Comparison of ENCODE assay signal across 1 cellular context in the genomic region with DNA sequence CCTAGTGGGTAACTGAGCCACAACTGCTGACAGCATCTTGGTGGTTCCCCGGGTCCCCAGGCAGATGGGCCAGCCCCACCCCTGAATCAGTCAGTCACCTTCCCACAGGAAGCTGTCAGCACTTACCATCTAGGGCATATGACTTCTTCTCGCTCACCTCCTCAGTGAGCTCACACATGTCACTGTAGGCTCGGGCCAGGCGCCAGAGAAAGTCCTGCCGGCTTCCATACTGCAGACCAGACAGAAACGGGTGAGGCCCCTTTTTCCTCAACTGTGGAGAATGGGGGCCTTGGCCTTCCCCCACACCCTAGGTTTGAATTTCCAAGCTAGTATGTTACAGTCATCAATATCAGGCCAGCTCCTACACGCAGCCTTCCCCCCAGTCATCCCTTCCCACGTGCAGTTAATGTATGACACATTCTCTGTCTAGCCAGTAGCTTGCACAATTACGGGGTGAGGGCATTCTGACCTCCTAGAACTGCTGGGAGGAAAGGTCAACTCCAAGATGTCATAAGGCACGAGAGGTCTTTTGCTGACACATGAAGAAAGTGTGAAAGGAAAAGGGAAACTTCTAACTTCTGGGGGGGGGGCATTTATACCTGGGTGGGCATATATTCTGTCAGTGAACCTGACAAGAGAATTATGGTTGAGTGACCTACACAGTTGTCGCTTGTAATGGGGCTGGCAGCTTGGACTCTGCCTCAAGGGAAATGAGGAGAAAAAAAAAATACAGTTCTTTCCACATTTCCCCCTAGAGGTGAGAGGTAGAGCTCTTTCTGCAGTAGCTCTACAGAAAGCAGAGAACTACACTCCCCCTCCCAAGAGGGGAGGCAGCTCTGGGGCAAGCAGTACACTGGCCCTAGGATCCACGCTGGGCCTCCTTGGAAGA.
TF ChIP-seq lines count a peak whose summit lies in the region.

No MANE protein-coding gene starts in this region.

TF ChIP-seq in HCT116, 20 proteins besides CTCF, POLR2A, EP300 and RAD21 (continued from another document):
- TF ChIP-seq, protein P1, sequence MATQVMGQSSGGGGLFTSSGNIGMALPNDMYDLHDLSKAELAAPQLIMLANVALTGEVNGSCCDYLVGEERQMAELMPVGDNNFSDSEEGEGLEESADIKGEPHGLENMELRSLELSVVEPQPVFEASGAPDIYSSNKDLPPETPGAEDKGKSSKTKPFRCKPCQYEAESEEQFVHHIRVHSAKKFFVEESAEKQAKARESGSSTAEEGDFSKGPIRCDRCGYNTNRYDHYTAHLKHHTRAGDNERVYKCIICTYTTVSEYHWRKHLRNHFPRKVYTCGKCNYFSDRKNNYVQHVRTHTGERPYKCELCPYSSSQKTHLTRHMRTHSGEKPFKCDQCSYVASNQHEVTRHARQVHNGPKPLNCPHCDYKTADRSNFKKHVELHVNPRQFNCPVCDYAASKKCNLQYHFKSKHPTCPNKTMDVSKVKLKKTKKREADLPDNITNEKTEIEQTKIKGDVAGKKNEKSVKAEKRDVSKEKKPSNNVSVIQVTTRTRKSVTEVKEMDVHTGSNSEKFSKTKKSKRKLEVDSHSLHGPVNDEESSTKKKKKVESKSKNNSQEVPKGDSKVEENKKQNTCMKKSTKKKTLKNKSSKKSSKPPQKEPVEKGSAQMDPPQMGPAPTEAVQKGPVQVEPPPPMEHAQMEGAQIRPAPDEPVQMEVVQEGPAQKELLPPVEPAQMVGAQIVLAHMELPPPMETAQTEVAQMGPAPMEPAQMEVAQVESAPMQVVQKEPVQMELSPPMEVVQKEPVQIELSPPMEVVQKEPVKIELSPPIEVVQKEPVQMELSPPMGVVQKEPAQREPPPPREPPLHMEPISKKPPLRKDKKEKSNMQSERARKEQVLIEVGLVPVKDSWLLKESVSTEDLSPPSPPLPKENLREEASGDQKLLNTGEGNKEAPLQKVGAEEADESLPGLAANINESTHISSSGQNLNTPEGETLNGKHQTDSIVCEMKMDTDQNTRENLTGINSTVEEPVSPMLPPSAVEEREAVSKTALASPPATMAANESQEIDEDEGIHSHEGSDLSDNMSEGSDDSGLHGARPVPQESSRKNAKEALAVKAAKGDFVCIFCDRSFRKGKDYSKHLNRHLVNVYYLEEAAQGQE (IDR thresholded peaks at IDR 0.05; ENCODE audit: low read depth), result no peak
- no peak for TF ChIP-seq TCF7L2 (IDR thresholded peaks at IDR 0.05; ENCODE audit: borderline replicate concordance, extremely low read depth, insufficient read depth, insufficient read length)
